In the genomic region with DNA sequence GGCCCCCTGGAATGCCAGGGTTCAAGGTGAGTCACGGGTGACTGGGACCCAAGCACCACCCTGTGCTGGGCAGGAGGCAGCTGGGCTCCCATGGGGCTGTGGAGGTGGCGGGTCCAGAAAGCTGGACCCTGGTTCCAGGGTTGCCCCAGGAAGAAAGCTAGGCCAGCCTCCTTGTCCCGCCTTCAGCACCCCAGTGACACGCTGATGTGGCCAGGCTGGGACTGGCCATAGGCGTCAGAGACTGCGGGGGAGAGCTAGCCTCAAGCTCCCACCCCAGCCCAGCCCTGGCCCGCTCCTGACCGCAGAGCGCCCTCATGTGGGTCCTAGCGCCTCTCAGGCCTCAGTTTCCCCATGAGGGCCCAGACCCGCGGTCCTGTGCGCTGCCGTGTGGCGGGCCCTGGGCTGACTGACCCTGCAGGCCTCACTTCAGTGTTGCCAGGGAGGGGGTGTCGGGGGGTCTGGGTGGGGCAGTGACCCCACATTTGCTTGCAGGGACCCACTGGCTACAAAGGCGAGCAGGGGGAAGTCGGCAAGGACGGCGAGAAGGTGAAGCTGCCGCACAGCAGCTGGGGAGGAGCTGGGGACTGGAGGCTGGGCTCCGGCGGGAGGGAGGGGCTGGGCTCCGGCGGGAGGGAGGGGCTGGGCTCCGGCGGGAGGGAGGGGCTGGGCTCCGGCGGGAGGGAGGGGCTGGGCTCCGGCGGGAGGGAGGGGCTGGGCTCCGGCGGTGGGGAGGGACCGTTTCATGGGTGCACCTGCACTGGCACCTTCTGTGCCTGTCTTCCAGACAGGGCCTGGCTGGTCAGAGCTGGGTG, we compare ENCODE assay signal across 8 cellular contexts. TPM values are rescaled to one million over a fixed set of nuclear protein-coding genes. Genes with fewer than 3 reads are reported as not detected.
DNase-seq lines count a peak whose midpoint lies in the region; ATAC-seq, FAIRE-seq and TF ChIP-seq lines count a peak whose summit lies in the region.

No MANE protein-coding gene starts in this region.

- no TSS peak for BruUV-seq in mammary epithelial cell (replicated peaks; lab: Mats Ljungman, UMichigan)

- H3K27ac Mint-ChIP-seq in astrocyte (ENCODE audit: unreplicated experiment): no peak overlapping the region

- H3K9me3 ChIP-seq in mammary epithelial cell (replicated peaks; ENCODE audit: insufficient read depth, low read length) (no peaks in the 10 kb centered on the region), astrocyte (ENCODE audit: insufficient read depth, low read depth, low read length) (no peaks in the 10 kb centered on the region), lung (ENCODE audit: control insufficient read depth in 2 of 2, insufficient read depth in 1 of 2, low read length in 1 of 2) (no peaks in the 10 kb centered on the region), spleen (no peaks in the 10 kb centered on the region)

- CTCF ChIA-PET in mammary epithelial cell (lab: Charles Lee; ENCODE audit: low non-redundant PET): no interaction called here

- no peaks in the 10 kb centered on the region for H4K20me1 ChIP-seq in mammary epithelial cell (ENCODE audit: insufficient read depth, low read length)
- H4K20me1 ChIP-seq in astrocyte (ENCODE audit: insufficient read depth, low read length): no peaks in the 10 kb centered on the region

- no peak overlapping the region for H3K4me3 Mint-ChIP-seq in astrocyte (ENCODE audit: unreplicated experiment)

- TF ChIP-seq CTCF in mammary epithelial cell (conservative IDR thresholded peaks at IDR 0.05 in 1 of 2, IDR thresholded peaks at IDR 0.05 in 1 of 2; ENCODE audit: extremely low read depth in 1 of 2, insufficient read depth in 1 of 2, low read depth in 1 of 2, low read length in 2 of 2): no peak
- TF ChIP-seq CTCF in astrocyte (IDR thresholded peaks at IDR 0.05; ENCODE audit: insufficient read depth, low read depth, low read length): no peak
- TF ChIP-seq CTCF in lung (IDR thresholded peaks at IDR 0.05; ENCODE audit: control extremely low read depth, extremely low read depth): no peak
- TF ChIP-seq CTCF in spleen (IDR thresholded peaks at IDR 0.05 in 8 of 11, conservative IDR thresholded peaks at IDR 0.05 in 3 of 11): no peak

- ATAC-seq in lung (ENCODE audit: insufficient read depth, low FRiP score) (peak; percentile 32), HG03565 (IDR thresholded peaks at IDR 0.05; ENCODE audit: unreplicated experiment) (no peak), GM21786 (IDR thresholded peaks at IDR 0.05; ENCODE audit: unreplicated experiment) (no peak)

- FAIRE-seq in astrocyte (lab: Jason Lieb, UNC): no peak

- H3K27ac ChIP-seq in mammary epithelial cell (ENCODE audit: insufficient read depth, low read depth, low read length) (no peak overlapping the region), astrocyte (ENCODE audit: low read depth, low read length) (no peak overlapping the region), lung (ENCODE audit: low read depth in 1 of 2, low read length in 1 of 2) (no peak overlapping the region), spleen (peak overlapping the region in 3 of 8 donors; percentile 32 to 76 (median 63))

- no peak for TF ChIP-seq POLR2A in spleen (IDR thresholded peaks at IDR 0.05)

- H3K27me3 Mint-ChIP-seq in astrocyte (ENCODE audit: low read depth, unreplicated experiment): peaks cover 2% of the 10 kb centered on the region

- intact Hi-C loops in mammary epithelial cell (cut with micrococcal nuclease): no loop called here
- intact Hi-C loops in spleen (cut with DNase I; ENCODE audit: low total_unique reads): no loop called here

- in situ Hi-C loops in T47D (cut with HindIII; ENCODE audit: low pct_unique_long_range_greater_than_20kb, low sequenced_read_pairs): no loop called here
- in situ Hi-C loops in mammary epithelial cell (cut with MboI; ENCODE audit: low sequenced_read_pairs in 2 of 2): no loop called here

- H3K27me3 ChIP-seq in mammary epithelial cell (ENCODE audit: insufficient read depth, low read length) (no peaks in the 10 kb centered on the region), astrocyte (ENCODE audit: insufficient read depth, low read length) (no peaks in the 10 kb centered on the region), lung (ENCODE audit: control insufficient read depth, insufficient read depth) (peaks cover 2% of the 10 kb centered on the region), spleen (replicated peaks in 1 of 7) (peaks cover 0 to 56% (median 7%) of the 10 kb centered on the region in 7 donors)

- H3K4me1 Mint-ChIP-seq in astrocyte (ENCODE audit: low read depth, unreplicated experiment): peaks cover 7% of the 10 kb centered on the region

- H3K4me2 ChIP-seq in mammary epithelial cell (ENCODE audit: insufficient read depth, low read depth, low read length) (no peak overlapping the region), astrocyte (ENCODE audit: low read length) (peak overlapping the region; percentile 83)

- dilution Hi-C loops in mammary epithelial cell (cut with HindIII; ENCODE audit: low sequenced_read_pairs): no loop called here

- no peaks in the 10 kb centered on the region for H3K36me3 Mint-ChIP-seq in astrocyte (ENCODE audit: low read depth, unreplicated experiment)

- H3K9me3 Mint-ChIP-seq in astrocyte (ENCODE audit: unreplicated experiment): no peaks in the 10 kb centered on the region

- H3K4me3 ChIP-seq in mammary epithelial cell (replicated peaks in 1 of 3; ENCODE audit: insufficient read depth in 1 of 3, low read depth in 2 of 3, low read length in 3 of 3) (no peak overlapping the region), astrocyte (ENCODE audit: insufficient read depth, low read depth, low read length) (no peak overlapping the region), lung (no peak overlapping the region), spleen (peak overlapping the region in 3 of 8 donors; percentile 15 to 72 (median 49))

- H2AFZ ChIP-seq in mammary epithelial cell (ENCODE audit: low read depth, low read length) (no peak overlapping the region), astrocyte (ENCODE audit: low read depth, low read length) (peak overlapping the region; percentile 52)

- H3K4me1 ChIP-seq in mammary epithelial cell (ENCODE audit: insufficient read depth, low read length): peaks cover 10% of the 10 kb centered on the region
- peaks cover 10% of the 10 kb centered on the region for H3K4me1 ChIP-seq in astrocyte (ENCODE audit: insufficient read depth, low read length)
- H3K4me1 ChIP-seq in lung (ENCODE audit: control insufficient read depth in 2 of 2, insufficient read depth in 2 of 2, low read length in 2 of 2): peaks cover 0 to 7% of the 10 kb centered on the region in 2 donors
- H3K4me1 ChIP-seq in spleen: peaks cover 0 to 24% (median 15%) of the 10 kb centered on the region in 6 donors

- H3K9ac ChIP-seq in mammary epithelial cell (ENCODE audit: insufficient read depth, low read length) (no peak overlapping the region), astrocyte (ENCODE audit: low read length) (peak overlapping the region; percentile 10)

- no peaks in the 10 kb centered on the region for H3K79me2 ChIP-seq in mammary epithelial cell (ENCODE audit: insufficient read depth, low read length)
- H3K79me2 ChIP-seq in astrocyte (ENCODE audit: insufficient read depth, low read length): no peaks in the 10 kb centered on the region

- DNase-seq in T47D (ENCODE audit: low read depth in 1 of 2, low spot score in 1 of 2) (peak; percentile 82 to 91), mammary epithelial cell (no peak), NOMO-1 treated with dmso at 0.1 percent for 144 hours (lab: John Stamatoyannopoulos, UW; ENCODE audit: unreplicated experiment) (peak; percentile 84), astrocyte (ENCODE audit: low read depth) (no peak), lung (ENCODE audit: low spot score) (no peak), spleen (no peak)

- WGBS in mammary epithelial cell (ENCODE audit: low coverage, missing lambda C conversion rate): no CpG with 5 or more reads among the region's 34 CpGs
- WGBS in lung, 2 donors: 25 to 52% methylated on average over 20 to 32 of the region's 34 CpGs
- WGBS in spleen, 5 donors: 16 to 45% (median 26%) methylated on average over 18 to 33 of the region's 34 CpGs

- H3K36me3 ChIP-seq in mammary epithelial cell (ENCODE audit: insufficient read depth, low read length) (no peaks in the 10 kb centered on the region), astrocyte (ENCODE audit: insufficient read depth, low read length) (no peaks in the 10 kb centered on the region), lung (ENCODE audit: control insufficient read depth in 2 of 2, insufficient read depth in 2 of 2, low read length in 2 of 2) (no peaks in the 10 kb centered on the region), spleen (no peaks in the 10 kb centered on the region)

RNA-seq across cellular contexts. Expression of a gene that starts 7.8 kb away (rescaled TPM):
- total RNA-seq in mammary epithelial cell (under 1 TPM in 1 of 2 donors, not detected in 1; 0.67 TPM), astrocyte (43.0 and 54.3 TPM in 2 replicates), lung (10 to 100 TPM in 1 of 2 donors, under 1 TPM in 1; 0.55 to 26.1 TPM), spleen (10 to 100 TPM in 3 of 7 donors, 1 to 10 TPM in 4; 1.2 to 16.7 (median 6.8) TPM)
- polyA plus RNA-seq in mammary epithelial cell (0.16 TPM), lung (1 to 10 TPM; 3.7 to 4.2 TPM), spleen (10 to 100 TPM; 10.9 to 14.7 (median 13.1) TPM)
- polyA minus RNA-seq in mammary epithelial cell: not detected

RNA-seq across cellular contexts. Expression of a gene that starts 20.0 kb away (rescaled TPM):
- 10 to 100 TPM; 12.7 to 30.0 TPM for total RNA-seq in mammary epithelial cell
- 20.6 TPM for polyA plus RNA-seq in mammary epithelial cell
- 12.4 TPM for polyA minus RNA-seq in mammary epithelial cell
- total RNA-seq in astrocyte: 93.4 and 96.5 TPM in 2 replicates
- total RNA-seq in lung: 10 to 100 TPM; 38.0 to 60.6 TPM
- 10 to 100 TPM; 67.2 to 73.1 TPM for polyA plus RNA-seq in lung
- total RNA-seq in spleen: 10 to 100 TPM; 69.8 to 91.0 (median 78.2) TPM
- 100 to 1,000 TPM in 1 of 3 donors, 10 to 100 TPM in 2; 46.0 to 127 (median 66.9) TPM for polyA plus RNA-seq in spleen

RNA-seq across cellular contexts. Expression of a gene that starts 28.4 kb away (rescaled TPM):
- total RNA-seq in mammary epithelial cell: 10 to 100 TPM; 14.6 to 15.7 TPM
- 14.1 TPM for polyA plus RNA-seq in mammary epithelial cell
- polyA minus RNA-seq in mammary epithelial cell: 15.3 TPM
- 18.7 and 19.3 TPM in 2 replicates for total RNA-seq in astrocyte
- total RNA-seq in lung: 10 to 100 TPM in 1 of 2 donors, 1 to 10 TPM in 1; 7.5 to 12.5 TPM
- 10 to 100 TPM in 1 of 2 donors, 1 to 10 TPM in 1; 7.4 to 10.3 TPM for polyA plus RNA-seq in lung
- 10 to 100 TPM in 4 of 7 donors, 1 to 10 TPM in 3; 8.5 to 15.7 (median 12.0) TPM for total RNA-seq in spleen
- polyA plus RNA-seq in spleen: 10 to 100 TPM; 10.6 to 13.1 (median 12.6) TPM

RNA-seq across cellular contexts. Expression of a gene that starts 36.9 kb away (rescaled TPM):
- total RNA-seq in mammary epithelial cell: 10 to 100 TPM in 1 of 2 donors, 1 to 10 TPM in 1; 8.1 to 11.7 TPM
- polyA plus RNA-seq in mammary epithelial cell: 6.5 TPM
- polyA minus RNA-seq in mammary epithelial cell: 1.9 TPM
- 11.0 and 13.5 TPM in 2 replicates for total RNA-seq in astrocyte
- 1 to 10 TPM; 8.2 to 8.6 TPM for total RNA-seq in lung
- 1 to 10 TPM; 3.8 to 3.9 TPM for polyA plus RNA-seq in lung
- 1 to 10 TPM; 4.1 to 8.8 (median 6.8) TPM for total RNA-seq in spleen
- polyA plus RNA-seq in spleen: 1 to 10 TPM; 4.5 to 6.3 (median 5.3) TPM

Comparison
In these comparisons a context has a peak if more than half of its experiments do, and no peak if none do; other contexts are left out.
1. DNase-seq: peak in T47D (2 of 2) and NOMO-1 treated with dmso at 0.1 percent for 144 hours (single experiment); none in mammary epithelial cell (single experiment), astrocyte (single experiment), lung (single experiment) and spleen (single experiment).